Comparison of ENCODE assay signal across 23 cellular contexts in genomic region chrX:108722561-108722960, GRCh38. TPM values are rescaled to one million over a fixed set of nuclear protein-coding genes. Genes with fewer than 3 reads are reported as not detected.
DNase-seq lines count a peak whose midpoint lies in the region; ATAC-seq lines count a peak whose summit lies in the region.
"Had no signal": no experiment of that assay in that cellular context is flagged by ENCODE, and none has a peak within 500 bp of the region (broad histone marks: within the 10 kb centered on the region; RNA-seq: fewer than 3 reads in every experiment).

No MANE protein-coding gene starts in this region.

- ATAC-seq in HG03571 (IDR thresholded peaks at IDR 0.05; ENCODE audit: unreplicated experiment): no peak
- ATAC-seq: A549; CD8-positive, alpha-beta T cell; GM12878 had no signal

- DNase-seq in COLO829 (ENCODE audit: low spot score) (peak; percentile 26), RPMI7951 (ENCODE audit: low read depth) (peak; percentile 4), foreskin melanocyte (peak; percentile 83), kidney tubule cell (ENCODE audit: low spot score) (no peak), kidney glomerular epithelial cell (lab: John Stamatoyannopoulos, UW) (no peak)
- DNase-seq: AML-193; CD4-positive, alpha-beta T cell; CD8-positive, alpha-beta T cell; COR-L47; DMS 273 treated with DMSO at 0.1 percent for 48 hours; DMS153; DMS53; DMS79; DND-41; EL; GDM1 had no signal

RNA-seq across cellular contexts. Expression of gene IRS4, which starts 13.8 kb away (rescaled TPM):
- 0.24 TPM in 1 of 2 replicates, not detected in the other for total RNA-seq in RPMI7951 (2014; rRNA removed; shearing (Covaris generic))
- total RNA-seq: A172; B cell; CD4-positive, alpha-beta T cell; CD8-positive, alpha-beta T cell; Daoy; G401 had no signal

Comparison
In these comparisons a context has a peak if more than half of its experiments do, and no peak if none do; other contexts are left out.
1. DNase-seq: peak in COLO829 (single experiment), RPMI7951 (single experiment) and foreskin melanocyte (single experiment); none in kidney tubule cell (single experiment) and kidney glomerular epithelial cell (single experiment).